ENCODE assay signal across 12 cellular contexts in the genomic region with DNA sequence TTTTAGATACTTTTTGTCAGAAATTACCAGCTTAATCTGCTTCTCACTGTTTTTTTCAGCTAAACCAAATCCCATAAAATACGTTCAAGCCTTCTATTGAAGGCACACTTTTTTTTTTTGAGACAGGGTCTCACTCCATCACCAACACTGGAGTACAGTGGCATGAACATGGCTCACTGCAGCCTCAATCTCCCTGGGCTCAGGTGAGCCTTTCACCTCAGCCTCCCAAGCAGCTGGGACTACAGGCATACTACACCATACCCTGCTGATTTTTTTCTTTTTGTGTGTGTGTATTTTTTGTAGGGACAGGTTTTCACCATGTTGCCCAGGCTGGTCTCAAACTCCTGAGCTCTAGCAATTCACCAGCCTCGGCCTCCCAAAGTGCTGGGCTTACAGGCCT. TPM values are rescaled to one million over a fixed set of nuclear protein-coding genes. Genes with fewer than 3 reads are reported as not detected.
A peak's percentile ranks its signal among the peaks of the same experiment; 100 is the strongest.
DNase-seq lines count a peak whose midpoint lies in the region; ATAC-seq and TF ChIP-seq lines count a peak whose summit lies in the region.
"Had no signal": no experiment of that assay in that cellular context is flagged by ENCODE, and none has a peak within 500 bp of the region (broad histone marks: within the 10 kb centered on the region; RNA-seq: fewer than 3 reads in every experiment).

No MANE protein-coding gene starts in this region.

- POLR2A ChIA-PET in AG04450 (lab: Yijun Ruan, JAX), result interaction anchor here (0.6 to 1.5 kb wide), 4 partner anchors 15 to 152 kb away, joined by 3 to 10 read pairs (median 7); no protein-coding TSS in a partner anchor
- POLR2A ChIA-PET in HEK293 (lab: Yijun Ruan, JAX), result no interaction called here

- H2AFZ ChIP-seq in osteoblast (ENCODE audit: low read length), result no peak overlapping the region

- H3K79me2 ChIP-seq in osteoblast (ENCODE audit: insufficient read depth, low read length), result peaks cover 84% of the 10 kb centered on the region

- H3K27ac ChIP-seq in AG04450 (ENCODE audit: low read depth, low read length) (peak overlapping the region; percentile 62), HEK293 (ENCODE audit: extremely low read depth, low read depth, low read length) (peak overlapping the region; percentile 57; the same call in 1 of the 2 replicates), brain microvascular endothelial cell (peak overlapping the region; percentile 18), osteoblast (ENCODE audit: low read depth, low read length) (peak overlapping the region; percentile 68)

- H3K4me2 ChIP-seq in osteoblast (ENCODE audit: insufficient read depth, low read length), result peak overlapping the region; percentile 65

- CTCF ChIA-PET in AG04450 (lab: Charles Lee) (interaction anchor here (1.1 to 1.6 kb wide), 5 partner anchors 58 to 182 kb away, joined by 3 to 6 read pairs (median 5); a partner anchor contains a TSS), HEK293 (lab: Yijun Ruan, JAX) (interaction anchor here (0.7 to 0.8 kb wide), 2 partner anchors 16 to 102 kb away, joined by 3 to 6 read pairs; no protein-coding TSS in a partner anchor)

- H3K4me1 ChIP-seq in HEK293 (ENCODE audit: control insufficient read depth, insufficient read depth, low read length) (peaks cover 22% of the 10 kb centered on the region), osteoblast (ENCODE audit: insufficient read depth, low read length) (peaks cover 56% of the 10 kb centered on the region)

- DNase-seq in AG04450 (ENCODE audit: low read depth, low spot score) (no peak), brain microvascular endothelial cell (no peak), osteoblast (ENCODE audit: insufficient read length, low spot score, missing footprints) (no peak), dedifferentiated amniotic fluid mesenchymal stem cell (ENCODE audit: extremely low spot score) (no peak), sciatic nerve (ENCODE audit: low spot score) (no peak), GM13976 (ENCODE audit: low spot score) (no peak), NCI-H1436 treated with DMSO at 0.1 percent for 48 hours (lab: John Stamatoyannopoulos, UW) (no peak)
- DNase-seq: activated effector memory CD4-positive, alpha-beta T cell treated with Interleukin-2 at 50 U/mL for 16 hours; kidney glomerular epithelial cell; occipital lobe had no signal

- ATAC-seq in sciatic nerve, result no peak
- ATAC-seq: activated CD4-positive, CD25-positive, alpha-beta regulatory T cell treated with anti-CD3 and anti-CD28 coated beads, Interleukin-2, amount 50 U/mL, for 24 hours had no signal

- in situ Hi-C loops in brain microvascular endothelial cell (cut with HindIII; ENCODE audit: low pct_ligation_motif_present, low sequenced_read_pairs), result no loop called here
- in situ Hi-C loops in GM13976 (cut with MboI; ENCODE audit: low sequenced_read_pairs, unreplicated experiment), result no loop called here

- H4K20me1 ChIP-seq in osteoblast (ENCODE audit: insufficient read depth, low read length), result peaks cover 45% of the 10 kb centered on the region

- H3K9me3 ChIP-seq in AG04450 (ENCODE audit: control insufficient read depth, insufficient read depth, low read length), result peaks cover 3% of the 10 kb centered on the region; the same call in 1 of the 2 replicates
- H3K9me3 ChIP-seq in HEK293 (ENCODE audit: control insufficient read depth, insufficient read depth, low read depth, low read length), result no peaks in the 10 kb centered on the region
- no peaks in the 10 kb centered on the region for H3K9me3 ChIP-seq in osteoblast (ENCODE audit: low read depth, low read length)

- H3K27me3 ChIP-seq in AG04450 (ENCODE audit: control insufficient read depth, insufficient read depth, low read length) (no peaks in the 10 kb centered on the region), brain microvascular endothelial cell (replicated peaks) (no peaks in the 10 kb centered on the region), osteoblast (ENCODE audit: insufficient read depth, low read length) (no peaks in the 10 kb centered on the region)

- no peaks in the 10 kb centered on the region for H3K36me3 ChIP-seq in HEK293 (ENCODE audit: control insufficient read depth in 2 of 2, insufficient read depth in 1 of 2, low read length in 2 of 2)
- no peaks in the 10 kb centered on the region for H3K36me3 ChIP-seq in brain microvascular endothelial cell (replicated peaks)
- H3K36me3 ChIP-seq in osteoblast (ENCODE audit: insufficient read depth, low read length), result no peaks in the 10 kb centered on the region

- H3K4me3 ChIP-seq in AG04450 (ENCODE audit: low read depth, low read length), result peak overlapping the region; percentile 20; the same call in 1 of the 2 replicates
- H3K4me3 ChIP-seq in HEK293 (ENCODE audit: low read depth, low read length), result no peak overlapping the region
- no peak overlapping the region for H3K4me3 ChIP-seq in brain microvascular endothelial cell (ENCODE audit: low read depth, low read length)
- no peak overlapping the region for H3K4me3 ChIP-seq in osteoblast (ENCODE audit: insufficient read depth, low read length)

- TF ChIP-seq CTCF in AG04450 (IDR thresholded peaks at IDR 0.05; ENCODE audit: low read depth, low read length), result no peak
- TF ChIP-seq CTCF in HEK293 (tag by site-specific recombination; IDR thresholded peaks at IDR 0.05), result no peak
- no peak for TF ChIP-seq CTCF in brain microvascular endothelial cell (IDR thresholded peaks at IDR 0.05; ENCODE audit: low read depth, low read length, missing control alignments)
- no peak for TF ChIP-seq CTCF in osteoblast (IDR thresholded peaks at IDR 0.05; ENCODE audit: extremely low read depth, low read depth, low read length)
- no peak for TF ChIP-seq CTCF in GM13976 (IDR thresholded peaks at IDR 0.05; ENCODE audit: borderline replicate concordance, control extremely low read depth, extremely low read depth, insufficient read depth, missing control alignments)

- intact Hi-C loops in sciatic nerve (cut with DNase I), result no loop called here

TF ChIP-seq in HEK293, 187 proteins besides CTCF, POLR2A, EP300 and RAD21:
- TF ChIP-seq, protein P1, sequence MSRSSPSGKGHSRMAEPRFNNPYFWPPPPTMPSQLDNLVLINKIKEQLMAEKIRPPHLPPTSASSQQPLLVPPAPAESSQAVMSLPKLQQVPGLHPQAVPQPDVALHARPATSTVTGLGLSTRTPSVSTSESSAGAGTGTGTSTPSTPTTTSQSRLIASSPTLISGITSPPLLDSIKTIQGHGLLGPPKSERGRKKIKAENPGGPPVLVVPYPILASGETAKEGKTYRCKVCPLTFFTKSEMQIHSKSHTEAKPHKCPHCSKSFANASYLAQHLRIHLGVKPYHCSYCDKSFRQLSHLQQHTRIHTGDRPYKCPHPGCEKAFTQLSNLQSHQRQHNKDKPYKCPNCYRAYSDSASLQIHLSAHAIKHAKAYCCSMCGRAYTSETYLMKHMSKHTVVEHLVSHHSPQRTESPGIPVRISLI (tag by site-specific recombination; IDR thresholded peaks at IDR 0.05), result peak; percentile 74; the same call in 1 of the 2 replicates
- TF ChIP-seq GLIS1 (tag by site-specific recombination; IDR thresholded peaks at IDR 0.05), result no peak
- TF ChIP-seq, protein P2, sequence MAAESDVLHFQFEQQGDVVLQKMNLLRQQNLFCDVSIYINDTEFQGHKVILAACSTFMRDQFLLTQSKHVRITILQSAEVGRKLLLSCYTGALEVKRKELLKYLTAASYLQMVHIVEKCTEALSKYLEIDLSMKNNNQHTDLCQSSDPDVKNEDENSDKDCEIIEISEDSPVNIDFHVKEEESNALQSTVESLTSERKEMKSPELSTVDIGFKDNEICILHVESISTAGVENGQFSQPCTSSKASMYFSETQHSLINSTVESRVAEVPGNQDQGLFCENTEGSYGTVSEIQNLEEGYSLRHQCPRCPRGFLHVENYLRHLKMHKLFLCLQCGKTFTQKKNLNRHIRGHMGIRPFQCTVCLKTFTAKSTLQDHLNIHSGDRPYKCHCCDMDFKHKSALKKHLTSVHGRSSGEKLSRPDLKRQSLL (tag by site-specific recombination; IDR thresholded peaks at IDR 0.05), result peak; percentile 23; the same call in 1 of the 2 replicates
TF ChIP-seq in HEK293: peak in this region for 2.

RNA-seq across cellular contexts. Expression of a gene that starts 3.7 kb away (rescaled TPM):
- polyA plus RNA-seq in AG04450 (2011; rRNA removed), result 140 and 141 TPM in 2 replicates
- 151 and 173 TPM in 2 replicates for polyA minus RNA-seq in AG04450 (2011; rRNA and poly(A)+ RNA removed)
- total RNA-seq in osteoblast, result 107 and 118 TPM in 2 replicates
- 90.5 TPM for total RNA-seq in sciatic nerve

Comparison
In these comparisons a context has a peak if more than half of its experiments do, and no peak if none do; other contexts are left out.
1. H3K27ac ChIP-seq: peak in every context shown above with its lines; median percentile 68 in osteoblast; 62 in AG04450; 57 in HEK293; 18 in brain microvascular endothelial cell.